In genomic region chr14:36580856-36581831, GRCh38 we compare ENCODE assay signal across 8 cellular contexts. TPM values are rescaled to one million over a fixed set of nuclear protein-coding genes. Genes with fewer than 3 reads are reported as not detected.
DNase-seq lines count a peak whose midpoint lies in the region; ATAC-seq, FAIRE-seq and TF ChIP-seq lines count a peak whose summit lies in the region.

No MANE protein-coding gene starts in this region.

- H3K9ac ChIP-seq in PC-3 (ENCODE audit: low read length) (no peak overlapping the region), parathyroid adenoma (no peak overlapping the region)

- H3K27me3 ChIP-seq in PC-3 (ENCODE audit: low read length) (peaks cover 21% of the 10 kb centered on the region), parathyroid adenoma (ENCODE audit: control insufficient read depth, insufficient read depth, low read length) (peaks cover 7% of the 10 kb centered on the region)

- H2AFZ ChIP-seq in PC-3 (ENCODE audit: low read length) (peak overlapping the region; percentile 97), parathyroid adenoma (peak overlapping the region; percentile 90)

- H3K27ac Mint-ChIP-seq in activated naive CD8-positive, alpha-beta T cell, result no peak overlapping the region
- H3K27ac Mint-ChIP-seq in activated naive CD8-positive, alpha-beta T cell treated with anti-CD3 and anti-CD28 coated beads, Interleukin-2, amount 50 U/mL, for 24 hours, result no peak overlapping the region

- DNase-seq in activated naive CD8-positive, alpha-beta T cell treated with anti-CD3 and anti-CD28 coated beads, Interleukin-2, amount 50 U/mL, for 24 hours, result no peak
- DNase-seq in PC-3 (peak; percentile 48), fibroblast of pulmonary artery (ENCODE audit: low read depth) (peak; percentile 23), H4 (ENCODE audit: low spot score) (no peak), H54 (ENCODE audit: insufficient read length, low spot score) (no peak)

- CTCF ChIA-PET in PC-3 (lab: Charles Lee), result interaction anchor here (0.6 to 0.7 kb wide), 2 partner anchors 75 to 484 kb away, joined by 3 read pairs; no protein-coding TSS in a partner anchor

- no TSS peak for BruUV-seq in PC-3 (replicated peaks; lab: Mats Ljungman, UMichigan)

- intact Hi-C loops in PC-3 (cut with micrococcal nuclease), result no loop called here

- H3F3A ChIP-seq in PC-3 (ENCODE audit: low read length, unreplicated experiment), result no peaks in the 10 kb centered on the region

- H3K9me2 ChIP-seq in PC-3 (replicated peaks; ENCODE audit: low read length), result no peaks in the 10 kb centered on the region

- no peaks in the 10 kb centered on the region for H3K36me3 Mint-ChIP-seq in activated naive CD8-positive, alpha-beta T cell
- H3K36me3 Mint-ChIP-seq in activated naive CD8-positive, alpha-beta T cell treated with anti-CD3 and anti-CD28 coated beads, Interleukin-2, amount 50 U/mL, for 24 hours (ENCODE audit: low read depth), result no peaks in the 10 kb centered on the region

- no peaks in the 10 kb centered on the region for H3K36me3 ChIP-seq in PC-3 (ENCODE audit: low read depth, low read length)
- no peaks in the 10 kb centered on the region for H3K36me3 ChIP-seq in parathyroid adenoma (ENCODE audit: control insufficient read depth, insufficient read depth, low read length)

- FAIRE-seq in H54 (lab: Jason Lieb, UNC), result no peak

- H3K4me2 ChIP-seq in PC-3 (ENCODE audit: low read length) (peak overlapping the region; percentile 100), parathyroid adenoma (ENCODE audit: low read length) (peak overlapping the region; percentile 70)

- H3K4me3 Mint-ChIP-seq in activated naive CD8-positive, alpha-beta T cell, result peak overlapping the region; percentile 10
- H3K4me3 Mint-ChIP-seq in activated naive CD8-positive, alpha-beta T cell treated with anti-CD3 and anti-CD28 coated beads, Interleukin-2, amount 50 U/mL, for 24 hours, result no peak overlapping the region

- peaks cover 5% of the 10 kb centered on the region for H3K4me1 ChIP-seq in PC-3 (ENCODE audit: insufficient read depth, low read length)
- H3K4me1 ChIP-seq in parathyroid adenoma, result no peaks in the 10 kb centered on the region

- no peak for ATAC-seq in activated naive CD8-positive, alpha-beta T cell treated with anti-CD3 and anti-CD28 coated beads, Interleukin-2, amount 50 U/mL, for 24 hours
- ATAC-seq in PC-3, result peak; percentile 66
- ATAC-seq in HG03097 (IDR thresholded peaks at IDR 0.05; ENCODE audit: low FRiP score, unreplicated experiment), result no peak

- H3K9me3 Mint-ChIP-seq in activated naive CD8-positive, alpha-beta T cell (ENCODE audit: low read depth), result no peaks in the 10 kb centered on the region
- no peaks in the 10 kb centered on the region for H3K9me3 Mint-ChIP-seq in activated naive CD8-positive, alpha-beta T cell treated with anti-CD3 and anti-CD28 coated beads, Interleukin-2, amount 50 U/mL, for 24 hours

- H3K27me3 Mint-ChIP-seq in activated naive CD8-positive, alpha-beta T cell, result peaks cover 16% of the 10 kb centered on the region
- peaks cover 70% of the 10 kb centered on the region for H3K27me3 Mint-ChIP-seq in activated naive CD8-positive, alpha-beta T cell treated with anti-CD3 and anti-CD28 coated beads, Interleukin-2, amount 50 U/mL, for 24 hours

- no peak for TF ChIP-seq POLR2A in H54 (IDR thresholded peaks at IDR 0.05; ENCODE audit: low read depth, low read length)

- H3K79me2 ChIP-seq in PC-3 (ENCODE audit: low read length) (no peaks in the 10 kb centered on the region), parathyroid adenoma (no peaks in the 10 kb centered on the region)

- H3K9me3 ChIP-seq in PC-3 (ENCODE audit: low read length), result no peaks in the 10 kb centered on the region
- H3K9me3 ChIP-seq in parathyroid adenoma (ENCODE audit: control insufficient read depth, low read length), result no peaks in the 10 kb centered on the region

- POLR2A ChIA-PET in PC-3 (lab: Charles Lee; ENCODE audit: unreplicated experiment), result interaction anchor here (0.6 kb wide), 2 partner anchors 12 to 672 kb away, joined by 3 read pairs; no protein-coding TSS in a partner anchor

- TF ChIP-seq CTCF in PC-3 (conservative IDR thresholded peaks at IDR 0.05; ENCODE audit: low read depth, low read length) (no peak), fibroblast of pulmonary artery (IDR thresholded peaks at IDR 0.05; ENCODE audit: low read length, missing control alignments) (no peak), parathyroid adenoma (IDR thresholded peaks at IDR 0.05) (no peak)

- no peaks in the 10 kb centered on the region for H4K20me1 ChIP-seq in PC-3 (ENCODE audit: low read length)

- H3K27ac ChIP-seq in PC-3 (ENCODE audit: low read length) (no peak overlapping the region), parathyroid adenoma (peak overlapping the region; percentile 41)

- no peaks in the 10 kb centered on the region for H3K4me1 Mint-ChIP-seq in activated naive CD8-positive, alpha-beta T cell (ENCODE audit: low read depth)
- no peaks in the 10 kb centered on the region for H3K4me1 Mint-ChIP-seq in activated naive CD8-positive, alpha-beta T cell treated with anti-CD3 and anti-CD28 coated beads, Interleukin-2, amount 50 U/mL, for 24 hours

- H3K4me3 ChIP-seq in PC-3 (ENCODE audit: low read length) (peak overlapping the region; percentile 91), fibroblast of pulmonary artery (replicated peaks; ENCODE audit: low read depth, low read length) (peak overlapping the region; percentile 27), parathyroid adenoma (ENCODE audit: low read depth, low read length) (peak overlapping the region; percentile 41)

RNA-seq across cellular contexts. Expression of gene NKX2-8, which starts 1.3 kb away (rescaled TPM):
- not detected in 2 replicates for total RNA-seq in PC-3 (2014; rRNA removed)
- 1.6 and 1.7 TPM in 2 replicates for total RNA-seq in H4 (2014; rRNA removed; shearing (Covaris generic))

Comparison
In these comparisons a context has a peak if more than half of its experiments do, and no peak if none do; other contexts are left out.
1. DNase-seq: peak in PC-3 (single experiment) and fibroblast of pulmonary artery (single experiment); none in activated naive CD8-positive, alpha-beta T cell treated with anti-CD3 and anti-CD28 coated beads, Interleukin-2, amount 50 U/mL, for 24 hours (single experiment), H4 (single experiment) and H54 (single experiment).
2. H3K4me3 ChIP-seq: peak in every context shown above with its lines; median percentile 91 in PC-3; 41 in parathyroid adenoma; 27 in fibroblast of pulmonary artery.